ENCODE assay signal across 12 cellular contexts in the genomic region with DNA sequence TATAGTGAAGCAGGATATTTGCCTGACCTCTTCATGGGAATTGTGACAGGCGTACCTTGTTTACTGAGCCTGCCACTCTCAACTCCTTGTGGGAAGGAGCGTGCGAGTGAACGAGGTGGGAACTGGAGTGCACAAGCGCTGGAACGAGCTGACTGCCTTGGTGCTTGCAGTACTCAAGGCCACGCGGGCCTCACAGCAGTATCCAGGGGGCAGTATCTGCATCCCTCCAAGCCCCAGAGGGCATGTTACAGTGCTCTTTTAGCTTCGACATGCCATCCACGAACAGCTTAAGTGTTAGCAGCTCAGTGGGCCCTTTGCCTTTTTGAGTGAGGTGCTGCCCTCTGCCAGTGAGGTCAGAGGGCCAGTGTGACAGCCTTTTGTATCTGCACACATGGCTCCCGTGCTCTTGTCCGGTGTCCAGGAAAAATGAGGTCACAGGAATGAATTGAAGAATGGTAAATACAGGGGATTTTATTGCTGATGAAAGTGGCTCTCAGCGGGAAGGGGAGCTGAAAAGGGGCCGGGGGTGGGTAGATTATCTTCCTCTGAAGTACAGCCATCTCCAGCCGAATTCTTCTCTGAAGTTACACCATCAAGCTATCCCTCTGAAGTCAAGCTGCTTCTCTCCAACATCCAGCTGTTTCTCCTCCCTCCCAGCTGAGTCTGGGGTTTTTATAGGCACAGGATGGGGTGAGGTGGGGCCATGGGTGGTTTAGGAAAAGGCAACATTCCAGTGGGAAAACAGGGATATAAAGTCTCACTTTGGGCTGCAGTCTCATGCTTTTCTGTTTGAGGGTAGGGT.
A peak's percentile ranks its signal among the peaks of the same experiment; 100 is the strongest.
DNase-seq lines count a peak whose midpoint lies in the region; ATAC-seq and TF ChIP-seq lines count a peak whose summit lies in the region.
"Had no signal": no experiment of that assay in that cellular context is flagged by ENCODE, and none has a peak within 500 bp of the region (broad histone marks: within the 10 kb centered on the region; RNA-seq: fewer than 3 reads in every experiment).

No MANE protein-coding gene starts in this region.

- H3K36me3 ChIP-seq in subcutaneous abdominal adipose tissue (ENCODE audit: control insufficient read depth in 5 of 5, insufficient read depth in 5 of 5, low read length in 5 of 5), result peaks cover 0 to 5% (median 0%) of the 10 kb centered on the region in 5 donors
- no peaks in the 10 kb centered on the region for H3K36me3 ChIP-seq in mammary epithelial cell (ENCODE audit: insufficient read depth, low read length)

- peaks cover 0 to 29% (median 18%) of the 10 kb centered on the region in 5 donors for H3K4me1 ChIP-seq in subcutaneous abdominal adipose tissue (ENCODE audit: control insufficient read depth in 5 of 5, insufficient read depth in 5 of 5, low read length in 5 of 5)
- no peaks in the 10 kb centered on the region for H3K4me1 ChIP-seq in mammary epithelial cell (ENCODE audit: insufficient read depth, low read length)

- no peaks in the 10 kb centered on the region for H3K27me3 ChIP-seq in subcutaneous abdominal adipose tissue (ENCODE audit: control insufficient read depth in 5 of 5, insufficient read depth in 4 of 5, low read length in 5 of 5)
- H3K27me3 ChIP-seq in mammary epithelial cell (ENCODE audit: insufficient read depth, low read length), result no peaks in the 10 kb centered on the region

- BruUV-seq in mammary epithelial cell (replicated peaks; lab: Mats Ljungman, UMichigan), result no TSS peak

- TF ChIP-seq CTCF in mammary epithelial cell (conservative IDR thresholded peaks at IDR 0.05 in 1 of 2, IDR thresholded peaks at IDR 0.05 in 1 of 2; ENCODE audit: extremely low read depth in 1 of 2, insufficient read depth in 1 of 2, low read depth in 1 of 2, low read length in 2 of 2), result no peak

- H3K27ac ChIP-seq in subcutaneous abdominal adipose tissue (ENCODE audit: low read depth, low read length) (peak overlapping the region; percentile 41), mammary epithelial cell (ENCODE audit: insufficient read depth, low read depth, low read length) (no peak overlapping the region)
- H3K27ac ChIP-seq: KMS-11 had no signal

- in situ Hi-C loops in mammary epithelial cell (cut with MboI; ENCODE audit: low sequenced_read_pairs in 2 of 2), result no loop called here

- CTCF ChIA-PET in mammary epithelial cell (lab: Charles Lee; ENCODE audit: low non-redundant PET), result interaction anchor here (0.6 kb wide), 1 partner anchor 66 kb away, joined by 3 read pairs; no protein-coding TSS in a partner anchor

- dilution Hi-C loops in mammary epithelial cell (cut with HindIII; ENCODE audit: low sequenced_read_pairs), result no loop called here

- no peak overlapping the region for H2AFZ ChIP-seq in mammary epithelial cell (ENCODE audit: low read depth, low read length)

- H3K4me3 ChIP-seq in subcutaneous abdominal adipose tissue (ENCODE audit: low read depth in 1 of 5, low read length in 5 of 5) (no peak overlapping the region), mammary epithelial cell (replicated peaks in 1 of 3; ENCODE audit: insufficient read depth in 1 of 3, low read depth in 2 of 3, low read length in 3 of 3) (no peak overlapping the region)

- DNase-seq in activated CD8-positive, alpha-beta memory T cell treated with anti-CD3 and anti-CD28 coated beads, Interleukin-2, amount 50 U/mL, for 4 hours, result peak; percentile 24
- DNase-seq in activated CD8-positive, alpha-beta memory T cell treated with anti-CD3 and anti-CD28 coated beads, Interleukin-2, amount 50 U/mL, for 48 hours, result no peak
- DNase-seq in dermis blood vessel endothelial cell (peak; percentile 8), left colon (no peak), NCI-H82 (lab: John Stamatoyannopoulos, UW) (no peak), mammary epithelial cell (no peak)
- DNase-seq in stimulated activated CD4-positive, alpha-beta T cell treated with anti-CD3 and anti-CD28 coated beads, Interleukin-4, amount 100 ng/mL, for 1 hour, result no peak
- DNase-seq: ACHN, DMS79, hypothalamus had no signal

- H3K79me2 ChIP-seq in mammary epithelial cell (ENCODE audit: insufficient read depth, low read length), result no peaks in the 10 kb centered on the region

- H3K4me2 ChIP-seq in mammary epithelial cell (ENCODE audit: insufficient read depth, low read depth, low read length), result no peak overlapping the region
- H3K4me2 ChIP-seq: KMS-11 had no signal

- peak overlapping the region in 2 of 5 donors; percentile 8 to 38 for H3K9ac ChIP-seq in subcutaneous abdominal adipose tissue (ENCODE audit: low read length in 5 of 5)
- H3K9ac ChIP-seq in mammary epithelial cell (ENCODE audit: insufficient read depth, low read length), result no peak overlapping the region
- H3K9ac ChIP-seq: KMS-11 had no signal

- H3K9me3 ChIP-seq in subcutaneous abdominal adipose tissue (ENCODE audit: control insufficient read depth in 5 of 5, low read length in 5 of 5) (peaks cover 0 to 4% (median 0%) of the 10 kb centered on the region in 5 donors), mammary epithelial cell (replicated peaks; ENCODE audit: insufficient read depth, low read length) (no peaks in the 10 kb centered on the region)

- WGBS in mammary epithelial cell (ENCODE audit: low coverage, missing lambda C conversion rate), result 93% methylated on average over 13 of the region's 15 CpGs

- peak; percentile 30 for ATAC-seq in left colon

- intact Hi-C loops in left colon (cut with DNase I, micrococcal nuclease) (no loop called here), mammary epithelial cell (cut with micrococcal nuclease) (no loop called here)

- H4K20me1 ChIP-seq in mammary epithelial cell (ENCODE audit: insufficient read depth, low read length), result no peaks in the 10 kb centered on the region

Comparison
In these comparisons a context has a peak if more than half of its experiments do, and no peak if none do; other contexts are left out.
1. DNase-seq: peak in activated CD8-positive, alpha-beta memory T cell treated with anti-CD3 and anti-CD28 coated beads, Interleukin-2, amount 50 U/mL, for 4 hours (single experiment) and dermis blood vessel endothelial cell (single experiment); none in activated CD8-positive, alpha-beta memory T cell treated with anti-CD3 and anti-CD28 coated beads, Interleukin-2, amount 50 U/mL, for 48 hours (single experiment), left colon (0 of 2), NCI-H82 (single experiment), mammary epithelial cell (single experiment) and stimulated activated CD4-positive, alpha-beta T cell treated with anti-CD3 and anti-CD28 coated beads, Interleukin-4, amount 100 ng/mL, for 1 hour (single experiment).